In genomic region chr7:93117327-93117726, GRCh38 we compare ENCODE assay signal across 9 cellular contexts. TPM values are rescaled to one million over a fixed set of nuclear protein-coding genes. Genes with fewer than 3 reads are reported as not detected.
DNase-seq lines count a peak whose midpoint lies in the region; ATAC-seq, FAIRE-seq and TF ChIP-seq lines count a peak whose summit lies in the region.
"Had no signal": no experiment of that assay in that cellular context is flagged by ENCODE, and none has a peak within 500 bp of the region (broad histone marks: within the 10 kb centered on the region; RNA-seq: fewer than 3 reads in every experiment).

No MANE protein-coding gene starts in this region.

- RAD21 ChIA-PET in GM12878 (lab: Charles Lee; ENCODE audit: unreplicated experiment) = interaction anchor here (0.6 to 3.5 kb wide), 10 partner anchors 16 to 475 kb away, joined by 3 to 35 read pairs (median 3); partner anchors contain the start of gene VPS50

- intact Hi-C loops in GM12878 (cut with micrococcal nuclease; ENCODE audit: unreplicated experiment) = no loop called here
- intact Hi-C loops in naive thymus-derived CD4-positive, alpha-beta T cell (cut with micrococcal nuclease) = loop anchor here (2.0 to 10.0 kb wide), 11 partner anchors 21 to 1540 kb away; partner anchors contain the start of genes ANKIB1 (in 1 of the 2), FAM133B (in 1 of the 2), GATAD1 (in 1 of the 2) and KRIT1 (in 1 of the 2)

- ATAC-seq in HG03378 (IDR thresholded peaks at IDR 0.05; ENCODE audit: unreplicated experiment) (peak; percentile 9), GM12878 (peak; percentile 43), GM23338 (no peak)
- peak; percentile 28 for ATAC-seq in naive thymus-derived CD4-positive, alpha-beta T cell

- peak overlapping the region; percentile 57 to 70 (median 62) for H3K4me3 ChIP-seq in BLaER1 treated with 17β-estradiol and CSF1 and Interleukin-3, amounts not matched to agents 10 nM and 100 nM
- H3K4me3 ChIP-seq in GM12878 (peak overlapping the region; percentile 73), GM23338 (no peak overlapping the region)
- peak overlapping the region; percentile 52 for H3K4me3 ChIP-seq in naive thymus-derived CD4-positive, alpha-beta T cell (ENCODE audit: low read length)

- peak overlapping the region; percentile 47 to 79 (median 69); a peak in 18 of 22 replicates for H3K27ac ChIP-seq in BLaER1 treated with 17β-estradiol and CSF1 and Interleukin-3, amounts not matched to agents 10 nM and 100 nM
- H3K27ac ChIP-seq in GM12878 (ENCODE audit: control insufficient read depth, insufficient read depth) (peak overlapping the region; percentile 64), GM23338 (ENCODE audit: low read depth) (no peak overlapping the region)
- peak overlapping the region; percentile 82 for H3K27ac ChIP-seq in naive thymus-derived CD4-positive, alpha-beta T cell (ENCODE audit: low read depth, low read length)

- TSS peak; percentile 77 for BruUV-seq in GM12878 (replicated peaks; lab: Mats Ljungman, UMichigan)

- FAIRE-seq in GM12878 (lab: Jason Lieb, UNC) = no peak
- FAIRE-seq: TTC549 had no signal

- peak overlapping the region; percentile 43 to 76 (median 66); a peak in 21 of 22 replicates for H3K9ac ChIP-seq in BLaER1 treated with 17β-estradiol and CSF1 and Interleukin-3, amounts not matched to agents 10 nM and 100 nM
- H3K9ac ChIP-seq in GM12878 (ENCODE audit: control insufficient read depth, insufficient read depth, low read length) = peak overlapping the region; percentile 52

- POLR2A ChIA-PET in GM12878 (lab: Charles Lee) = interaction anchor here (0.9 to 2.9 kb wide), 7 partner anchors 23 to 485 kb away, joined by 3 to 33 read pairs (median 3); partner anchors contain the start of genes SAMD9L and VPS50
- POLR2A ChIA-PET in naive thymus-derived CD4-positive, alpha-beta T cell (lab: Charles Lee) = interaction anchor here (0.6 to 2.3 kb wide), 13 partner anchors 13 to 1540 kb away, joined by 3 to 14 read pairs (median 3); partner anchors contain the start of genes ANKIB1, GATAD1, KRIT1 and PEX1

- H2AFZ ChIP-seq in GM12878 (ENCODE audit: control insufficient read depth, low read depth, low read length) (peak overlapping the region; percentile 41), GM23338 (no peak overlapping the region)

- H3K9me2 ChIP-seq in GM23338 (ENCODE audit: insufficient read depth) = no peaks in the 10 kb centered on the region; the same call in 1 of the 2 replicates

- TF ChIP-seq EP300 in GM12878 (IDR thresholded peaks at IDR 0.05; ENCODE audit: borderline replicate concordance in 1 of 2, control insufficient read depth in 1 of 2, low read depth in 2 of 2, low read length in 2 of 2) = no peak

- SMC1A ChIA-PET in GM12878 (lab: Charles Lee; ENCODE audit: uncharacterized antibody, unreplicated experiment) = interaction anchor here (0.9 to 3.3 kb wide), 21 partner anchors 9 to 115 kb away, joined by 3 to 58 read pairs (median 4); partner anchors contain the start of genes HEPACAM2, SAMD9L and VPS50

- peaks cover 4 to 14% (median 11%) of the 10 kb centered on the region in 11 experiments; a peak in 15 of 22 replicates for H3K36me3 ChIP-seq in BLaER1 treated with 17β-estradiol and CSF1 and Interleukin-3, amounts not matched to agents 10 nM and 100 nM
- H3K36me3 ChIP-seq in GM12878 (ENCODE audit: control insufficient read depth in 2 of 2, insufficient read depth in 2 of 2, low read length in 1 of 2) (no peaks in the 10 kb centered on the region), GM23338 (ENCODE audit: insufficient read depth) (no peaks in the 10 kb centered on the region)
- peaks cover 0 to 7% (median 4%) of the 10 kb centered on the region in 3 experiments for H3K36me3 ChIP-seq in naive thymus-derived CD4-positive, alpha-beta T cell (ENCODE audit: control insufficient read depth in 2 of 3, insufficient read depth in 3 of 3, low read length in 3 of 3)

- H3K79me2 ChIP-seq in GM12878 (ENCODE audit: control insufficient read depth, insufficient read depth, low read length) (peaks cover 14% of the 10 kb centered on the region), GM23338 (replicated peaks; ENCODE audit: insufficient read depth) (no peaks in the 10 kb centered on the region)

- H3K36me3 Mint-ChIP-seq in naive thymus-derived CD4-positive, alpha-beta T cell = peaks cover 20 to 84% (median 46%) of the 10 kb centered on the region in 5 donors
- H3K36me3 Mint-ChIP-seq in GM23338 (ENCODE audit: low read depth) = no peaks in the 10 kb centered on the region

- H3K27ac Mint-ChIP-seq in naive thymus-derived CD4-positive, alpha-beta T cell = peak overlapping the region; percentile 85 to 98 (median 93)
- no peak overlapping the region; the same call in 1 of the 2 replicates for H3K27ac Mint-ChIP-seq in GM23338

- peaks cover 41 to 60% (median 53%) of the 10 kb centered on the region in 7 donors for H3K4me1 Mint-ChIP-seq in naive thymus-derived CD4-positive, alpha-beta T cell
- no peaks in the 10 kb centered on the region; the same call in 2 of the 3 replicates for H3K4me1 Mint-ChIP-seq in GM23338

- WGBS in GM12878 (ENCODE audit: insufficient coverage, insufficient replicate concordance, low lambda C conversion rate, missing lambda C conversion rate) = 100% methylated on average over 1 of the region's 1 CpG

- in situ Hi-C loops in GM12878 (cut with MboI) = no loop called here

- CTCF ChIA-PET in GM12878 (lab: Yijun Ruan, JAX) = interaction anchor here (0.7 to 5.3 kb wide), 10 partner anchors 10 to 589 kb away, joined by 3 to 26 read pairs (median 4); partner anchors contain the start of genes PEX1 and RBM48
- CTCF ChIA-PET in naive thymus-derived CD4-positive, alpha-beta T cell (lab: Charles Lee) = interaction anchor here (0.6 to 1.4 kb wide), 6 partner anchors 13 to 302 kb away, joined by 3 to 10 read pairs (median 3); no protein-coding TSS in a partner anchor

- H3K4me2 ChIP-seq in BLaER1 treated with 17β-estradiol and CSF1 and Interleukin-3, amounts not matched to agents 10 nM and 100 nM = peak overlapping the region; percentile 77 to 97 (median 91)
- H3K4me2 ChIP-seq in GM12878 (ENCODE audit: control insufficient read depth, insufficient read depth) = peak overlapping the region; percentile 76
- no peak overlapping the region for H3K4me2 ChIP-seq in GM23338

- no peaks in the 10 kb centered on the region for H4K20me1 ChIP-seq in BLaER1 treated with 17β-estradiol and CSF1 and Interleukin-3, amounts not matched to agents 10 nM and 100 nM
- no peaks in the 10 kb centered on the region for H4K20me1 ChIP-seq in GM12878 (ENCODE audit: control insufficient read depth, insufficient read depth)
- H4K20me1 ChIP-seq in GM23338 (replicated peaks; ENCODE audit: insufficient read depth) = no peaks in the 10 kb centered on the region

- peaks cover 9 to 35% (median 24%) of the 10 kb centered on the region in 11 experiments; a peak in 21 of 22 replicates for H3K9me3 ChIP-seq in BLaER1 treated with 17β-estradiol and CSF1 and Interleukin-3, amounts not matched to agents 10 nM and 100 nM (replicated peaks in 1 of 11)
- H3K9me3 ChIP-seq in GM12878 (replicated peaks; ENCODE audit: control insufficient read depth, insufficient read depth, low read length) = no peaks in the 10 kb centered on the region; the same call in 1 of the 3 replicates
- H3K9me3 ChIP-seq in naive thymus-derived CD4-positive, alpha-beta T cell (ENCODE audit: control insufficient read depth in 2 of 3, low read length in 3 of 3) = no peaks in the 10 kb centered on the region

- peaks cover 3 to 48% (median 30%) of the 10 kb centered on the region in 11 donors for H3K9me3 Mint-ChIP-seq in naive thymus-derived CD4-positive, alpha-beta T cell
- peaks cover 10% of the 10 kb centered on the region for H3K9me3 Mint-ChIP-seq in GM23338

- TF ChIP-seq POLR2A in GM12878 (IDR thresholded peaks at IDR 0.05; ENCODE audit: low read depth, low read length) = no peak

- no peaks in the 10 kb centered on the region for H3K27me3 Mint-ChIP-seq in naive thymus-derived CD4-positive, alpha-beta T cell
- no peaks in the 10 kb centered on the region for H3K27me3 Mint-ChIP-seq in GM23338 (ENCODE audit: insufficient read depth, low read depth, poor library complexity)

- peaks cover 21 to 35% (median 26%) of the 10 kb centered on the region in 10 experiments for H3K4me1 ChIP-seq in BLaER1 treated with 17β-estradiol and CSF1 and Interleukin-3, amounts not matched to agents 10 nM and 100 nM
- H3K4me1 ChIP-seq in GM12878 (ENCODE audit: control insufficient read depth, insufficient read depth, low read length) = peaks cover 4% of the 10 kb centered on the region
- peaks cover 12 to 20% of the 10 kb centered on the region in 2 donors for H3K4me1 ChIP-seq in naive thymus-derived CD4-positive, alpha-beta T cell (ENCODE audit: control insufficient read depth in 2 of 2, insufficient read depth in 2 of 2, low read length in 2 of 2)
- no peaks in the 10 kb centered on the region for H3K4me1 ChIP-seq in GM23338 (ENCODE audit: insufficient read depth)

- no peaks in the 10 kb centered on the region for H3K27me3 ChIP-seq in BLaER1 treated with 17β-estradiol and CSF1 and Interleukin-3, amounts not matched to agents 10 nM and 100 nM
- H3K27me3 ChIP-seq in GM12878 (replicated peaks in 1 of 2; ENCODE audit: control insufficient read depth in 2 of 2, insufficient read depth in 2 of 2, low read length in 1 of 2) (no peaks in the 10 kb centered on the region), GM23338 (ENCODE audit: insufficient read depth) (no peaks in the 10 kb centered on the region)
- H3K27me3 ChIP-seq in naive thymus-derived CD4-positive, alpha-beta T cell (ENCODE audit: control insufficient read depth in 2 of 2, insufficient read depth in 2 of 2, low read length in 2 of 2) = no peaks in the 10 kb centered on the region

- H3F3A ChIP-seq in GM23338 (replicated peaks; ENCODE audit: low read depth) = no peaks in the 10 kb centered on the region

- DNase-seq in GM12878 (ENCODE audit: low read depth, low spot score) = no peak
- DNase-seq in naive thymus-derived CD4-positive, alpha-beta T cell = no peak
- DNase-seq in NCI-H345 treated with DMSO at 0.1 percent for 48 hours (lab: John Stamatoyannopoulos, UW; ENCODE audit: unreplicated experiment) = no peak
- no peak for DNase-seq in islet precursor cell
- DNase-seq in NCI-H187 (lab: John Stamatoyannopoulos, UW) = no peak
- no peak for DNase-seq in GM23338 (ENCODE audit: low spot score)

- H3K4me3 Mint-ChIP-seq in naive thymus-derived CD4-positive, alpha-beta T cell = peak overlapping the region; percentile 78 to 97 (median 92)
- H3K4me3 Mint-ChIP-seq in GM23338 = no peak overlapping the region

- no peak for TF ChIP-seq CTCF in GM12878 (IDR thresholded peaks at IDR 0.05 in 2 of 3, conservative IDR thresholded peaks at IDR 0.05 in 1 of 3; ENCODE audit: control insufficient read depth in 2 of 3, extremely low read depth in 1 of 3, insufficient read depth in 1 of 3, low read depth in 3 of 3, low read length in 3 of 3)
- no peak for TF ChIP-seq CTCF in GM23338 (conservative IDR thresholded peaks at IDR 0.05; ENCODE audit: low read depth in 2 of 2)

- no peak for TF ChIP-seq RAD21 in GM12878 (IDR thresholded peaks at IDR 0.05; ENCODE audit: insufficient read depth, low read depth, low read length)

RNA-seq across cellular contexts. Expression of gene SAMD9, which starts 0.5 kb away (rescaled TPM):
- 53.2 and 60.6 TPM in 2 replicates for total RNA-seq in GM12878 (2013; cell fraction: nucleolus; rRNA removed)
- total RNA-seq in GM12878 (2014; rRNA removed) (18.9 and 23.3 TPM in 2 replicates), GM12878 (2014; rRNA removed; fragmentation: Illumina TruSeq; extraction: Trizol) (32.5 and 34.1 TPM in 2 replicates), GM12878 (2021) (18.1 and 19.2 TPM in 2 replicates)
- 5.5 TPM for polyA plus RNA-seq in GM12878 (2011; ENCODE audit: low read depth)
- polyA plus RNA-seq in GM12878 (2011; rRNA removed) (37.1 and 76.8 TPM in 2 replicates), GM12878 (2014; fragmentation: Illumina TruSeq; extraction: Trizol) (23.8 and 32.5 TPM in 2 replicates), GM12878 (2014; fragmentation: Nextera tagmentation; extraction: Ambion mirVana) (1 to 10 TPM; 6.4 to 8.3 TPM), GM12878 (2014; rRNA removed) (8.4 and 10.8 TPM in 2 replicates), GM12878 (2016; fragmentation: Nextera tagmentation; extraction: Ambion mirVana) (10 to 100 TPM in 1 of 2 experiments, 1 to 10 TPM in 1; 9.6 to 12.1 TPM), GM23338 (2016; fragmentation: Nextera tagmentation; extraction: Ambion mirVana) (0.07 TPM in 1 of 2 replicates, not detected in the other)
- 8.1 and 8.3 TPM in 2 replicates for polyA plus RNA-seq in GM12878 (2011; cell fraction: cytosol; rRNA removed)
- polyA plus RNA-seq in GM12878 (2011; cell fraction: nucleus; rRNA removed) = 46.8 and 64.7 TPM in 2 replicates
- 9.5 and 9.6 TPM in 2 replicates for polyA plus RNA-seq in GM12878 (2012)
- 32.8 and 52.6 TPM in 2 replicates for polyA minus RNA-seq in GM12878 (2011; rRNA and poly(A)+ RNA removed)
- 19.2 and 22.1 TPM in 2 replicates for polyA minus RNA-seq in GM12878 (2011; cell fraction: cytosol; rRNA and poly(A)+ RNA removed)
- polyA minus RNA-seq in GM12878 (2011; cell fraction: nucleus; rRNA and poly(A)+ RNA removed) = 41.2 and 42.6 TPM in 2 replicates
- 10 to 100 TPM; 20.9 to 61.6 (median 47.8) TPM for total RNA-seq in naive thymus-derived CD4-positive, alpha-beta T cell
- polyA plus RNA-seq in naive thymus-derived CD4-positive, alpha-beta T cell = 10 to 100 TPM; 25.3 to 27.4 TPM
- 0.17 TPM in 1 of 2 replicates, not detected in the other for total RNA-seq in GM23338 (2014; rRNA removed; shearing (Covaris generic))

RNA-seq across cellular contexts. Expression of gene SAMD9L, which starts 30.9 kb away (rescaled TPM):
- 91.6 and 94.2 TPM in 2 replicates for total RNA-seq in GM12878 (2013; cell fraction: nucleolus; rRNA removed)
- 28.2 and 38.1 TPM in 2 replicates for total RNA-seq in GM12878 (2014; rRNA removed)
- total RNA-seq in GM12878 (2014; rRNA removed; fragmentation: Illumina TruSeq; extraction: Trizol) = 45.4 and 51.8 TPM in 2 replicates
- total RNA-seq in GM12878 (2021) = 29.9 and 34.7 TPM in 2 replicates
- 38.8 TPM for polyA plus RNA-seq in GM12878 (2011; ENCODE audit: low read depth)
- 51.3 and 87.8 TPM in 2 replicates for polyA plus RNA-seq in GM12878 (2011; rRNA removed)
- 14.0 and 15.7 TPM in 2 replicates for polyA plus RNA-seq in GM12878 (2011; cell fraction: cytosol; rRNA removed)
- polyA plus RNA-seq in GM12878 (2011; cell fraction: nucleus; rRNA removed) = 76.7 and 81.6 TPM in 2 replicates
- 17.4 and 23.4 TPM in 2 replicates for polyA plus RNA-seq in GM12878 (2012)
- polyA plus RNA-seq in GM12878 (2014; fragmentation: Illumina TruSeq; extraction: Trizol) = 38.4 and 51.0 TPM in 2 replicates
- polyA plus RNA-seq in GM12878 (2014; fragmentation: Nextera tagmentation; extraction: Ambion mirVana) = 10 to 100 TPM; 22.3 to 29.2 TPM
- polyA plus RNA-seq in GM12878 (2014; rRNA removed) = 24.1 and 26.9 TPM in 2 replicates
- 10 to 100 TPM; 28.6 to 30.4 TPM for polyA plus RNA-seq in GM12878 (2016; fragmentation: Nextera tagmentation; extraction: Ambion mirVana)
- polyA minus RNA-seq in GM12878 (2011; rRNA and poly(A)+ RNA removed) = 33.7 and 42.6 TPM in 2 replicates
- 15.8 and 16.7 TPM in 2 replicates for polyA minus RNA-seq in GM12878 (2011; cell fraction: cytosol; rRNA and poly(A)+ RNA removed)
- 33.4 and 38.1 TPM in 2 replicates for polyA minus RNA-seq in GM12878 (2011; cell fraction: nucleus; rRNA and poly(A)+ RNA removed)
- total RNA-seq in naive thymus-derived CD4-positive, alpha-beta T cell = 100 to 1,000 TPM in 1 of 5 experiments, 10 to 100 TPM in 4; 16.9 to 160 (median 27.5) TPM
- polyA plus RNA-seq in naive thymus-derived CD4-positive, alpha-beta T cell = 10 to 100 TPM; 28.2 to 34.4 TPM
- total RNA-seq in GM23338 (2014; rRNA removed; shearing (Covaris generic)) = not detected in 2 replicates
- not detected in 2 replicates for polyA plus RNA-seq in GM23338 (2016; fragmentation: Nextera tagmentation; extraction: Ambion mirVana)

Comparison
In these comparisons a context has a peak if more than half of its experiments do, and no peak if none do; other contexts are left out.
1. RNA of gene SAMD9, which starts 0.5 kb away (total RNA-seq): 20.9 to 61.6 TPM in naive thymus-derived CD4-positive, alpha-beta T cell and 18.1 to 60.6 TPM in GM12878; 0.17 TPM in GM23338; every median in the first group is over 10 times any median in the second.
2. RNA of gene SAMD9L, which starts 30.9 kb away (total RNA-seq): 28.2 to 94.2 TPM in GM12878 and 16.9 to 160 TPM in naive thymus-derived CD4-positive, alpha-beta T cell; not detected in GM23338; every median in the first group is over 10 times any median in the second.